In genomic region chr6:26563488-26563887, GRCh38 we compare ENCODE assay signal across 13 cellular contexts. TPM values are rescaled to one million over a fixed set of nuclear protein-coding genes. Genes with fewer than 3 reads are reported as not detected.
DNase-seq lines count a peak whose midpoint lies in the region; TF ChIP-seq lines count a peak whose summit lies in the region.
"Had no signal": no experiment of that assay in that cellular context is flagged by ENCODE, and none has a peak within 500 bp of the region (broad histone marks: within the 10 kb centered on the region; RNA-seq: fewer than 3 reads in every experiment).

No MANE protein-coding gene starts in this region.

- no peaks in the 10 kb centered on the region for H3K9me2 ChIP-seq in DOHH2 (replicated peaks; ENCODE audit: control insufficient read depth, low read length)
- H3K9me2 ChIP-seq in Karpas-422 (replicated peaks; ENCODE audit: insufficient read depth, low read length), result no peaks in the 10 kb centered on the region
- H3K9me2 ChIP-seq in PC-9 (ENCODE audit: insufficient read depth), result no peaks in the 10 kb centered on the region

- no peak overlapping the region for H3K27ac Mint-ChIP-seq in progenitor cell of endocrine pancreas
- H3K27ac Mint-ChIP-seq: B cell had no signal

- no peak overlapping the region for H3K27ac ChIP-seq in DOHH2 (ENCODE audit: low read depth, low read length)
- H3K27ac ChIP-seq in Karpas-422 (ENCODE audit: low read length), result no peak overlapping the region
- H3K27ac ChIP-seq in PC-9, result no peak overlapping the region
- no peak overlapping the region for H3K27ac ChIP-seq in osteoblast (ENCODE audit: low read depth, low read length)

- H3K27me3 Mint-ChIP-seq in progenitor cell of endocrine pancreas, result no peaks in the 10 kb centered on the region

- H3K36me3 ChIP-seq in DOHH2 (ENCODE audit: control insufficient read depth, low read length) (no peaks in the 10 kb centered on the region), Karpas-422 (ENCODE audit: insufficient read depth, low read length) (no peaks in the 10 kb centered on the region), PC-9 (ENCODE audit: low read depth) (no peaks in the 10 kb centered on the region), osteoblast (ENCODE audit: insufficient read depth, low read length) (no peaks in the 10 kb centered on the region)
- H3K36me3 ChIP-seq: HAP-1 had no signal

- H3K4me1 ChIP-seq in DOHH2 (ENCODE audit: control insufficient read depth, low read length), result peaks cover 6% of the 10 kb centered on the region; the same call in 1 of the 2 replicates
- peaks cover 15% of the 10 kb centered on the region for H3K4me1 ChIP-seq in Karpas-422 (ENCODE audit: low read length)
- H3K4me1 ChIP-seq in PC-9 (replicated peaks; ENCODE audit: insufficient read depth), result no peaks in the 10 kb centered on the region
- no peaks in the 10 kb centered on the region for H3K4me1 ChIP-seq in osteoblast (ENCODE audit: insufficient read depth, low read length)
- H3K4me1 ChIP-seq: HAP-1 had no signal

- no peaks in the 10 kb centered on the region for H3K79me2 ChIP-seq in DOHH2 (ENCODE audit: control insufficient read depth, low read length)
- no peaks in the 10 kb centered on the region for H3K79me2 ChIP-seq in Karpas-422 (ENCODE audit: low read length)
- H3K79me2 ChIP-seq in PC-9 (ENCODE audit: low read depth), result no peaks in the 10 kb centered on the region
- H3K79me2 ChIP-seq in osteoblast (ENCODE audit: insufficient read depth, low read length), result no peaks in the 10 kb centered on the region

- H3K36me3 Mint-ChIP-seq in progenitor cell of endocrine pancreas (ENCODE audit: insufficient read depth), result no peaks in the 10 kb centered on the region

- peaks cover 8% of the 10 kb centered on the region for H3K9me3 Mint-ChIP-seq in progenitor cell of endocrine pancreas (ENCODE audit: low read depth)

- TF ChIP-seq CTCF in DOHH2 (IDR thresholded peaks at IDR 0.05; ENCODE audit: low read depth, low read length, poor library complexity, severe bottlenecking) (no peak), PC-9 (conservative IDR thresholded peaks at IDR 0.05) (no peak), osteoblast (IDR thresholded peaks at IDR 0.05; ENCODE audit: extremely low read depth, low read depth, low read length) (no peak), progenitor cell of endocrine pancreas (IDR thresholded peaks at IDR 0.05; ENCODE audit: unreplicated experiment) (no peak)

- no peaks in the 10 kb centered on the region for H4K20me1 ChIP-seq in DOHH2 (ENCODE audit: control insufficient read depth, insufficient read depth, low read depth, low read length)
- H4K20me1 ChIP-seq in Karpas-422 (ENCODE audit: insufficient read depth, low read depth, low read length), result no peaks in the 10 kb centered on the region
- H4K20me1 ChIP-seq in PC-9 (ENCODE audit: insufficient read depth), result no peaks in the 10 kb centered on the region
- no peaks in the 10 kb centered on the region for H4K20me1 ChIP-seq in osteoblast (ENCODE audit: insufficient read depth, low read length)

- DNase-seq in Karpas-422 (no peak), PC-9 (no peak), osteoblast (ENCODE audit: insufficient read length, low spot score, missing footprints) (no peak), progenitor cell of endocrine pancreas (ENCODE audit: low spot score, unreplicated experiment) (no peak), epidermal melanocyte (ENCODE audit: insufficient read length, low spot score) (no peak), HPDE6-E6E7 (ENCODE audit: extremely low spot score) (no peak)
- DNase-seq: C1 segment of cervical spinal cord; CD4-positive, alpha-beta memory T cell; DMS79 treated with DMSO at 0.1 percent for 48 hours; GF-D8 had no signal

- H3K4me3 Mint-ChIP-seq in progenitor cell of endocrine pancreas (ENCODE audit: low read depth), result no peak overlapping the region
- H3K4me3 Mint-ChIP-seq: B cell; CD4-positive, alpha-beta memory T cell had no signal

- H3K9ac ChIP-seq in Karpas-422 (ENCODE audit: low read length), result no peak overlapping the region; the same call in 1 of the 2 replicates

- H3F3A ChIP-seq in DOHH2 (ENCODE audit: control insufficient read depth, insufficient read depth) (0 out of 2 replicates have a peak, but pooled peaks cover 4% of the 10 kb centered on the region), PC-9 (ENCODE audit: insufficient read depth, low read depth) (no peaks in the 10 kb centered on the region)

- H3K27me3 ChIP-seq in DOHH2 (ENCODE audit: control insufficient read depth, low read length) (no peaks in the 10 kb centered on the region), Karpas-422 (ENCODE audit: low read length) (no peaks in the 10 kb centered on the region), PC-9 (ENCODE audit: insufficient read depth, low read depth) (no peaks in the 10 kb centered on the region), osteoblast (ENCODE audit: insufficient read depth, low read length) (no peaks in the 10 kb centered on the region)

- intact Hi-C loops in PC-9 (cut with micrococcal nuclease; ENCODE audit: unreplicated experiment), result no loop called here

- POLR2A ChIA-PET in PC-9 (lab: Charles Lee; ENCODE audit: unreplicated experiment), result no interaction called here

- H3K4me3 ChIP-seq in DOHH2 (ENCODE audit: low read length) (no peak overlapping the region), Karpas-422 (ENCODE audit: low read length) (0 out of 2 replicates have a peak overlapping the region, but pooled peaks have one; percentile 13), PC-9 (no peak overlapping the region), osteoblast (ENCODE audit: insufficient read depth, low read length) (no peak overlapping the region)
- H3K4me3 ChIP-seq: HAP-1 had no signal

- no peaks in the 10 kb centered on the region for H3K4me1 Mint-ChIP-seq in progenitor cell of endocrine pancreas (ENCODE audit: low read depth)

- CTCF ChIA-PET in PC-9 (lab: Charles Lee), result interaction anchor here (0.6 kb wide), 1 partner anchor 1841 kb away, joined by 3 read pairs; no protein-coding TSS in a partner anchor

- H2AFZ ChIP-seq in Karpas-422 (ENCODE audit: low read length) (peak overlapping the region; percentile 73), PC-9 (0 out of 2 replicates have a peak overlapping the region, but pooled peaks have one; percentile 37), osteoblast (ENCODE audit: low read length) (peak overlapping the region; percentile 41)

- BruUV-seq in PC-9 (replicated peaks; lab: Mats Ljungman, UMichigan), result no TSS peak

- H3K4me2 ChIP-seq in DOHH2 (ENCODE audit: low read length), result peak overlapping the region; percentile 31
- H3K4me2 ChIP-seq in Karpas-422 (ENCODE audit: low read depth, low read length, poor library complexity, severe bottlenecking), result peak overlapping the region; percentile 44
- H3K4me2 ChIP-seq in PC-9, result no peak overlapping the region
- H3K4me2 ChIP-seq in osteoblast (ENCODE audit: insufficient read depth, low read length), result no peak overlapping the region

- H3K9me3 ChIP-seq in DOHH2 (ENCODE audit: control insufficient read depth, insufficient read depth, low read length) (no peaks in the 10 kb centered on the region), Karpas-422 (ENCODE audit: low read length) (no peaks in the 10 kb centered on the region), PC-9 (ENCODE audit: insufficient read depth, low read depth) (no peaks in the 10 kb centered on the region), osteoblast (ENCODE audit: low read depth, low read length) (no peaks in the 10 kb centered on the region)
- H3K9me3 ChIP-seq: HAP-1 had no signal

RNA-seq across cellular contexts. Expression of gene HMGN4, which starts 25.3 kb away (rescaled TPM):
- total RNA-seq in Karpas-422 (2014; rRNA removed; shearing (Covaris generic); ENCODE audit: low replicate concordance), result 57.3 and 103 TPM in 2 replicates
- 86.9 and 90.5 TPM in 2 replicates for total RNA-seq in PC-9 (2021)
- total RNA-seq in osteoblast, result 62.2 and 64.5 TPM in 2 replicates
- 39.7 and 42.5 TPM in 2 replicates for total RNA-seq in progenitor cell of endocrine pancreas

RNA-seq across cellular contexts. Expression of gene ABT1, which starts 33.3 kb away (rescaled TPM):
- total RNA-seq in Karpas-422 (2014; rRNA removed; shearing (Covaris generic); ENCODE audit: low replicate concordance), result 22.7 and 23.7 TPM in 2 replicates
- total RNA-seq in PC-9 (2021), result 16.8 and 19.5 TPM in 2 replicates
- total RNA-seq in osteoblast, result 11.2 and 11.6 TPM in 2 replicates
- total RNA-seq in progenitor cell of endocrine pancreas, result 23.6 and 25.5 TPM in 2 replicates

Comparison
In these comparisons a context has a peak if more than half of its experiments do, and no peak if none do; other contexts are left out.
1. H3K4me2 ChIP-seq: peak in DOHH2 (single experiment) and Karpas-422 (single experiment); none in PC-9 (single experiment) and osteoblast (single experiment).
2. Peak in every context shown above with its lines, with median percentiles within 50 percentile points of each other: H2AFZ ChIP-seq.